Comparison of ENCODE assay signal across 1 cellular context in genomic region chr9:6645153-6646027, GRCh38.
A peak's percentile ranks its signal among the peaks of the same experiment; 100 is the strongest.
TF ChIP-seq lines count a peak whose summit lies in the region.

Gene GLDC, minus strand, starts transcription at chr9:6645729. Its CDS starts 230 bp downstream, at chr9:6645499.

TF ChIP-seq in GM12878, 131 proteins besides CTCF, POLR2A, EP300 and RAD21 (continued from another document and continues in another):
- TF ChIP-seq KDM1A (IDR thresholded peaks at IDR 0.05; ENCODE audit: borderline replicate concordance) = no peak
- 0 out of 2 replicates have a peak, but pooled peaks have one; percentile 41 for TF ChIP-seq LARP7 (IDR thresholded peaks at IDR 0.05)
- TF ChIP-seq PAX5 (IDR thresholded peaks at IDR 0.05; ENCODE audit: borderline replicate concordance, low read depth, low read length) = no peak
- no peak for TF ChIP-seq USF1 (IDR thresholded peaks at IDR 0.05; ENCODE audit: borderline replicate concordance, extremely low read length, insufficient read depth, low read depth, low read length)
- no peak for TF ChIP-seq ZBTB11 (CRISPR knock-in tag; IDR thresholded peaks at IDR 0.05)
- no peak for TF ChIP-seq WRNIP1 (IDR thresholded peaks at IDR 0.05; ENCODE audit: borderline replicate concordance, low read depth, low read length)
- no peak for TF ChIP-seq HDAC2 (IDR thresholded peaks at IDR 0.05)
- 0 out of 2 replicates have a peak, but pooled peaks have one; percentile 13 for TF ChIP-seq SMAD5 (IDR thresholded peaks at IDR 0.05; ENCODE audit: low read depth)
- TF ChIP-seq STAT3 (IDR thresholded peaks at IDR 0.05; ENCODE audit: low read depth, low read length) = no peak
- TF ChIP-seq ETV6 (conservative IDR thresholded peaks at IDR 0.05 in 1 of 2, IDR thresholded peaks at IDR 0.05 in 1 of 2; ENCODE audit: borderline replicate concordance in 1 of 2, low read depth in 1 of 2) = no peak
- TF ChIP-seq ZBED1 (IDR thresholded peaks at IDR 0.05; ENCODE audit: borderline replicate concordance) = no peak
- TF ChIP-seq ZNF687 (IDR thresholded peaks at IDR 0.05) = no peak
- TF ChIP-seq FOXM1 (IDR thresholded peaks at IDR 0.05; ENCODE audit: low read depth, low read length) = no peak
- no peak for TF ChIP-seq ZBTB33 (IDR thresholded peaks at IDR 0.05)
- no peak for TF ChIP-seq HSF1 (IDR thresholded peaks at IDR 0.05; ENCODE audit: low read depth, low read length)
- TF ChIP-seq BHLHE40 (IDR thresholded peaks at IDR 0.05; ENCODE audit: borderline replicate concordance in 1 of 2, low read depth in 2 of 2, low read length in 1 of 2) = peak; percentile 86 to 96
- TF ChIP-seq IRF3 (IDR thresholded peaks at IDR 0.05) = no peak
- no peak for TF ChIP-seq CREM (IDR thresholded peaks at IDR 0.05; ENCODE audit: low read depth)
- no peak for TF ChIP-seq EZH2 (IDR thresholded peaks at IDR 0.05; ENCODE audit: borderline replicate concordance, control insufficient read depth, low read depth, low read length)
- TF ChIP-seq MLLT1 (IDR thresholded peaks at IDR 0.05) = no peak
- TF ChIP-seq RELA (IDR thresholded peaks at IDR 0.05; ENCODE audit: borderline replicate concordance, partially characterized antibody) = no peak
- no peak for TF ChIP-seq ZNF622 (IDR thresholded peaks at IDR 0.05)
- TF ChIP-seq TCF3 (IDR thresholded peaks at IDR 0.05; ENCODE audit: borderline replicate concordance, insufficient read depth, low read depth, low read length) = no peak
- TF ChIP-seq SRF (IDR thresholded peaks at IDR 0.05; ENCODE audit: low read depth in 2 of 2, low read length in 2 of 2) = no peak
- 0 out of 2 replicates have a peak, but pooled peaks have one; percentile 10 for TF ChIP-seq MAX (IDR thresholded peaks at IDR 0.05; ENCODE audit: low read depth, low read length)
- no peak for TF ChIP-seq NBN (IDR thresholded peaks at IDR 0.05)
- peak; percentile 24; the same call in 1 of the 2 replicates for TF ChIP-seq YY1 (IDR thresholded peaks at IDR 0.05; ENCODE audit: low read depth, low read length)
- TF ChIP-seq ZNF274 (IDR thresholded peaks at IDR 0.05; ENCODE audit: insufficient read depth, insufficient read length) = no peak
- TF ChIP-seq CEBPB (IDR thresholded peaks at IDR 0.05; ENCODE audit: borderline replicate concordance in 1 of 2, low read depth in 2 of 2, low read length in 2 of 2) = no peak
- no peak for TF ChIP-seq SKIL (IDR thresholded peaks at IDR 0.05; ENCODE audit: low read depth, poor library complexity, severe bottlenecking)
- TF ChIP-seq NFYA (IDR thresholded peaks at IDR 0.05; ENCODE audit: borderline replicate concordance, low read depth, low read length) = no peak
- no peak for TF ChIP-seq CHD4 (IDR thresholded peaks at IDR 0.05)
- no peak for TF ChIP-seq IRF4 (IDR thresholded peaks at IDR 0.05; ENCODE audit: low read depth, low read length)
- no peak for TF ChIP-seq NR2C2 (IDR thresholded peaks at IDR 0.05; ENCODE audit: borderline replicate concordance, control insufficient read depth, insufficient read length, low read depth)
- TF ChIP-seq SREBF1 (IDR thresholded peaks at IDR 0.05; ENCODE audit: low read length) = no peak
- TF ChIP-seq BACH1 (IDR thresholded peaks at IDR 0.05; ENCODE audit: borderline replicate concordance) = 0 out of 2 replicates have a peak, but pooled peaks have one; percentile 13
- TF ChIP-seq SMC3 (IDR thresholded peaks at IDR 0.05; ENCODE audit: borderline replicate concordance, low read length) = no peak
- TF ChIP-seq RELB (IDR thresholded peaks at IDR 0.05; ENCODE audit: low read depth) = no peak; the same call in none of the 2 replicates
- TF ChIP-seq SUZ12 (IDR thresholded peaks at IDR 0.05; ENCODE audit: unreplicated experiment) = no peak
- 0 out of 2 replicates have a peak, but pooled peaks have one; percentile 10 for TF ChIP-seq SMARCA5 (IDR thresholded peaks at IDR 0.05)
- TF ChIP-seq KAT2A (conservative IDR thresholded peaks at IDR 0.05; ENCODE audit: control insufficient read depth, low read depth, low read length) = no peak
- no peak for TF ChIP-seq CHD1 (IDR thresholded peaks at IDR 0.05; ENCODE audit: low read depth, low read length)
- no peak for TF ChIP-seq NR2F1 (conservative IDR thresholded peaks at IDR 0.05)
- no peak for TF ChIP-seq NFIC (IDR thresholded peaks at IDR 0.05; ENCODE audit: low read depth, low read length)
- TF ChIP-seq MEF2B (IDR thresholded peaks at IDR 0.05; ENCODE audit: partially characterized antibody, poor library complexity, severe bottlenecking) = no peak
- TF ChIP-seq RBBP5 (conservative IDR thresholded peaks at IDR 0.05) = no peak
- TF ChIP-seq CBX5 (IDR thresholded peaks at IDR 0.05; ENCODE audit: low read depth) = no peak
